Comparison of ENCODE assay signal across 7 cellular contexts in genomic region chr5:87686018-87686417, GRCh38.
"Had no signal": no experiment of that assay in that cellular context is flagged by ENCODE, and none has a peak within 500 bp of the region (broad histone marks: within the 10 kb centered on the region; RNA-seq: fewer than 3 reads in every experiment).

No MANE protein-coding gene starts in this region.

- H2AFZ ChIP-seq: GM23338 had no signal

- H3K4me2 ChIP-seq: GM23338, KMS-11 had no signal

- H3K9ac ChIP-seq: KMS-11 had no signal

- ATAC-seq: GM23338, HepG2 had no signal

- H3K4me3 ChIP-seq: GM23338 had no signal

- H3K27ac ChIP-seq: KMS-11 had no signal

- DNase-seq: H9, HCEC 1CT, Karpas-422, KBM-7 had no signal
